Comparison of ENCODE assay signal across 22 cellular contexts in the genomic region with DNA sequence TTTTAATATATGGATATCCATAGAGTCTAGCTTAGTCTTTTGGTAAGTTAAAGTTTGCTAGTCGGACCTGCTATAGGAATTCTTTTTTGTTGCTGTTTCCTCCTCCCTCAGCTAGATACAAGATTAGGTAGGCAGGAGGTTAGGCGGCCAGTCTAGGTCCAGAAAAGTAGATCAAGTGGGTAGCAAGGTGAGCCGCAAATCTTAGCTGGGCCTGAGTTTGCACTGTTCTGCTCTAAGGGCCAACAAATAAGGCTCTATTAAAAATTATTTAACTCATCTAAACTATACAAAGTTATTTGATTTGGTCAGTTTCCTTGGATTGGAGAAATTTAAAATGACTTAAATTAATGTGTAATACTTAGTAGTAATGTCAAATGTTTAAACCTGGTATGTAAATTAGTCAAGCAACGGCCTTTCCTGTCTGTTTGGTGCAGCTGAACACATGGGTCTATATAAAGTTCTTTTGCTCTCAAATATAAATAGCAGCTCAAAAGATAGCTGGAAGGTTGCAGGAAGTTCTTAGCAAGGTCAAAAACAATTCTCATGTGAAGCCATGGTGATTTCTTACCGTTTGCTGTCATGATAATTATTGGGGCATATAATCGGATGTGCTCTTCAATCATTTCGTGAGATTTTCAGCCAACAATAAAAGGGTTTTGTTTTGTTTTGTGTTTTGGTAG.
DNase-seq lines count a peak whose midpoint lies in the region; ATAC-seq and TF ChIP-seq lines count a peak whose summit lies in the region.
"Had no signal": no experiment of that assay in that cellular context is flagged by ENCODE, and none has a peak within 500 bp of the region (broad histone marks: within the 10 kb centered on the region; RNA-seq: fewer than 3 reads in every experiment).

No MANE protein-coding gene starts in this region.

- no peaks in the 10 kb centered on the region for H3K79me2 ChIP-seq in GM23338 (replicated peaks; ENCODE audit: insufficient read depth)

- peaks cover 4% of the 10 kb centered on the region for H3K27me3 Mint-ChIP-seq in GM23338 (ENCODE audit: insufficient read depth, low read depth, poor library complexity)
- H3K27me3 Mint-ChIP-seq in activated T-cell treated with anti-CD3 and anti-CD28 coated beads, Interleukin-2, amount 50 U/mL, for 24 hours, result peaks cover 11% of the 10 kb centered on the region
- H3K27me3 Mint-ChIP-seq: CD4-positive, CD25-positive, alpha-beta regulatory T cell had no signal

- H3K79me1 ChIP-seq in mesenchymal stem cell (replicated peaks; ENCODE audit: low read length, poor library complexity, severe bottlenecking), result no peaks in the 10 kb centered on the region

- no peaks in the 10 kb centered on the region for H4K20me1 ChIP-seq in GM23338 (replicated peaks; ENCODE audit: insufficient read depth)

- TF ChIP-seq CTCF in GM23338 (conservative IDR thresholded peaks at IDR 0.05; ENCODE audit: low read depth in 2 of 2) (no peak), right atrium auricular region (IDR thresholded peaks at IDR 0.05) (no peak)

- peaks cover 22% of the 10 kb centered on the region for H3K4me1 Mint-ChIP-seq in GM23338
- peaks cover 6% of the 10 kb centered on the region for H3K4me1 Mint-ChIP-seq in activated T-cell treated with anti-CD3 and anti-CD28 coated beads, Interleukin-2, amount 50 U/mL, for 24 hours (ENCODE audit: low read depth)
- H3K4me1 Mint-ChIP-seq: CD4-positive, CD25-positive, alpha-beta regulatory T cell had no signal

- 89% methylated on average over 5 of the region's 7 CpGs for WGBS in mesenchymal stem cell

- H3K18ac ChIP-seq in mesenchymal stem cell (ENCODE audit: low read depth in 1 of 2, low read length in 2 of 2), result no peak overlapping the region

- H2BK15ac ChIP-seq in mesenchymal stem cell (ENCODE audit: low read depth, poor library complexity, severe bottlenecking), result no peak overlapping the region

- no peak overlapping the region for H3K14ac ChIP-seq in mesenchymal stem cell (ENCODE audit: low read length in 2 of 2)

- H2AFZ ChIP-seq in GM23338 (no peak overlapping the region), mesenchymal stem cell (ENCODE audit: low read depth, low read length) (no peak overlapping the region)

- no peaks in the 10 kb centered on the region for H3K27me3 ChIP-seq in GM23338 (ENCODE audit: insufficient read depth)
- H3K27me3 ChIP-seq in right atrium auricular region, result no peaks in the 10 kb centered on the region
- H3K27me3 ChIP-seq in mesenchymal stem cell (ENCODE audit: control insufficient read depth in 1 of 2, insufficient read depth in 1 of 2, low read length in 2 of 2), result peaks cover 4 to 9% of the 10 kb centered on the region in 2 experiments

- H3K4ac ChIP-seq in mesenchymal stem cell (ENCODE audit: low read depth in 1 of 2, low read length in 2 of 2), result no peak overlapping the region

- H3K27ac ChIP-seq in GM23338 (ENCODE audit: low read depth) (no peak overlapping the region), right atrium auricular region (peak overlapping the region; percentile 64 to 76), mesenchymal stem cell (ENCODE audit: low read length, poor library complexity, severe bottlenecking) (no peak overlapping the region)
- H3K27ac ChIP-seq: HL-60 had no signal

- no peak overlapping the region for H3K4me3 Mint-ChIP-seq in GM23338
- H3K4me3 Mint-ChIP-seq in activated T-cell treated with anti-CD3 and anti-CD28 coated beads, Interleukin-2, amount 50 U/mL, for 24 hours, result no peak overlapping the region
- H3K4me3 Mint-ChIP-seq: CD4-positive, CD25-positive, alpha-beta regulatory T cell; T-helper 1 cell treated with Interleukin-12 subunit alpha and Interleukin-12 subunit beta and Interleukin-4 antibody, amounts not matched to agents 30 μg/mL and 1 μg/mL, for 36 hours had no signal

- no peak overlapping the region for H2BK12ac ChIP-seq in mesenchymal stem cell (ENCODE audit: low read length in 2 of 2)

- H2BK5ac ChIP-seq in mesenchymal stem cell (ENCODE audit: low read depth, low read length, poor library complexity, severe bottlenecking), result no peak overlapping the region

- H3K9me3 ChIP-seq in right atrium auricular region (no peaks in the 10 kb centered on the region), mesenchymal stem cell (ENCODE audit: control insufficient read depth, low read length) (no peaks in the 10 kb centered on the region)
- H3K9me3 ChIP-seq: Caco-2, HAP-1 had no signal

- no peaks in the 10 kb centered on the region; the same call in 1 of the 2 replicates for H3K9me2 ChIP-seq in GM23338 (ENCODE audit: insufficient read depth)

- H3K4me2 ChIP-seq in GM23338 (no peak overlapping the region), mesenchymal stem cell (ENCODE audit: low read length, poor library complexity, severe bottlenecking) (no peak overlapping the region)

- no peaks in the 10 kb centered on the region for H3F3A ChIP-seq in GM23338 (replicated peaks; ENCODE audit: low read depth)

- 0 out of 2 replicates have a peak overlapping the region, but pooled peaks have one; percentile 23 for H3K27ac Mint-ChIP-seq in GM23338
- no peak overlapping the region for H3K27ac Mint-ChIP-seq in activated T-cell treated with anti-CD3 and anti-CD28 coated beads, Interleukin-2, amount 50 U/mL, for 24 hours
- H3K27ac Mint-ChIP-seq: T-helper 1 cell treated with Interleukin-12 subunit alpha and Interleukin-12 subunit beta and Interleukin-4 antibody, amounts not matched to agents 30 μg/mL and 1 μg/mL, for 36 hours had no signal

- 0 out of 3 replicates have a peak, but pooled peaks cover 4% of the 10 kb centered on the region for H3K36me3 Mint-ChIP-seq in GM23338 (ENCODE audit: low read depth)
- no peaks in the 10 kb centered on the region for H3K36me3 Mint-ChIP-seq in activated T-cell treated with anti-CD3 and anti-CD28 coated beads, Interleukin-2, amount 50 U/mL, for 24 hours (ENCODE audit: low read depth)
- H3K36me3 Mint-ChIP-seq: CD4-positive, CD25-positive, alpha-beta regulatory T cell had no signal

- H3K23ac ChIP-seq in mesenchymal stem cell (ENCODE audit: low read length in 2 of 2), result no peak overlapping the region

- no peak overlapping the region for H2AK5ac ChIP-seq in mesenchymal stem cell (ENCODE audit: low read length, severe bottlenecking)

- no peak overlapping the region for H2BK120ac ChIP-seq in mesenchymal stem cell (ENCODE audit: low read depth, low read length)

- no peak overlapping the region for H3K9ac ChIP-seq in mesenchymal stem cell (ENCODE audit: low read length)

- H3K9me3 Mint-ChIP-seq in GM23338, result no peaks in the 10 kb centered on the region
- H3K9me3 Mint-ChIP-seq in activated T-cell treated with anti-CD3 and anti-CD28 coated beads, Interleukin-2, amount 50 U/mL, for 24 hours, result no peaks in the 10 kb centered on the region
- H3K9me3 Mint-ChIP-seq: T-helper 1 cell treated with Interleukin-12 subunit alpha and Interleukin-12 subunit beta and Interleukin-4 antibody, amounts not matched to agents 30 μg/mL and 1 μg/mL, for 36 hours had no signal

- no peak for DNase-seq in GM23338 (ENCODE audit: low spot score)
- DNase-seq in germinal center (ENCODE audit: low spot score), result peak; percentile 21
- DNase-seq in right atrium auricular region (ENCODE audit: low spot score), result no peak
- no peak for DNase-seq in activated T-cell treated with anti-CD3 and anti-CD28 coated beads, Interleukin-2, amount 50 U/mL, for 24 hours
- DNase-seq in AG20443 (ENCODE audit: low spot score), result no peak
- DNase-seq in mesenchymal stem cell, result no peak
- DNase-seq: Caco-2; CD4-positive, CD25-positive, alpha-beta regulatory T cell; GF-D8; IMR-90; NCI-H1048; NCI-H1436 treated with DMSO at 0.1 percent for 48 hours; NCI-H2029 treated with DMSO at 0.1 percent for 48 hours; NCI-H2171; NCI-H446 treated with DMSO at 0.1 percent for 48 hours; PC-3; RPMI8226 had no signal

- H3K4me3 ChIP-seq in GM08714 (ENCODE audit: low read length) (peak overlapping the region; percentile 12; the same call in 1 of the 2 replicates), GM23338 (no peak overlapping the region), right atrium auricular region (no peak overlapping the region), mesenchymal stem cell (ENCODE audit: insufficient read depth in 1 of 2, low read depth in 1 of 2, low read length in 2 of 2) (no peak overlapping the region)
- H3K4me3 ChIP-seq: HAP-1 had no signal

- H3K36me3 ChIP-seq in GM23338 (ENCODE audit: insufficient read depth) (no peaks in the 10 kb centered on the region), right atrium auricular region (no peaks in the 10 kb centered on the region), mesenchymal stem cell (ENCODE audit: control insufficient read depth in 1 of 2, insufficient read depth in 2 of 2, low read depth in 1 of 2, low read length in 2 of 2) (no peaks in the 10 kb centered on the region)
- H3K36me3 ChIP-seq: HAP-1 had no signal

- no peak for ATAC-seq in GM23338
- no peak for ATAC-seq in activated CD4-positive, CD25-positive, alpha-beta regulatory T cell treated with anti-CD3 and anti-CD28 coated beads, Interleukin-2, amount 50 U/mL, for 24 hours
- ATAC-seq: PC-3 had no signal

- peaks cover 10% of the 10 kb centered on the region for H3K4me1 ChIP-seq in GM23338 (ENCODE audit: insufficient read depth)
- peaks cover 0 to 14% of the 10 kb centered on the region in 2 donors for H3K4me1 ChIP-seq in right atrium auricular region
- no peaks in the 10 kb centered on the region for H3K4me1 ChIP-seq in mesenchymal stem cell (ENCODE audit: control insufficient read depth, insufficient read depth, low read depth, low read length)
- H3K4me1 ChIP-seq: Caco-2, HAP-1 had no signal

- no peak overlapping the region for H4K91ac ChIP-seq in mesenchymal stem cell (ENCODE audit: low read length)

- no peak overlapping the region for H4K8ac ChIP-seq in mesenchymal stem cell (ENCODE audit: low read length)

TF ChIP-seq in GM23338, 12 proteins besides CTCF, POLR2A, EP300 and RAD21:
- no peak for TF ChIP-seq EZH2phosphoT487 (IDR thresholded peaks at IDR 0.05; ENCODE audit: unreplicated experiment)
- TF ChIP-seq POLR2AphosphoS5 (IDR thresholded peaks at IDR 0.05; ENCODE audit: low read depth), result no peak

Comparison
In these comparisons a context has a peak if more than half of its experiments do, and no peak if none do; other contexts are left out.
1. H3K27ac ChIP-seq: peak in right atrium auricular region (2 of 2); none in GM23338 (single experiment) and mesenchymal stem cell (single experiment).